In genomic region chr3:178847170-178847569, GRCh38 we compare ENCODE assay signal across 18 cellular contexts.
DNase-seq lines count a peak whose midpoint lies in the region; TF ChIP-seq lines count a peak whose summit lies in the region.
"Had no signal": no experiment of that assay in that cellular context is flagged by ENCODE, and none has a peak within 500 bp of the region (broad histone marks: within the 10 kb centered on the region; RNA-seq: fewer than 3 reads in every experiment).

No MANE protein-coding gene starts in this region.

- no peak overlapping the region for H3K4me3 Mint-ChIP-seq in MCF 10A (ENCODE audit: unreplicated experiment)
- H3K4me3 Mint-ChIP-seq: activated CD4-positive, alpha-beta memory T cell treated with anti-CD3 and anti-CD28 coated beads, Interleukin-2, amount 10 ng/mL, durations not matched to agents 7 days and 5 days; activated T-cell treated with anti-CD3 and anti-CD28 coated beads, Interleukin-2, amount 50 U/mL, for 4 hours; nephron; T-helper 2 cell treated with Interferon-gamma antibody and Interleukin-4, amounts not matched to agents 5 μg/mL and 100 μg/mL, for 36 hours had no signal

- H3K27ac Mint-ChIP-seq in MCF 10A (ENCODE audit: low read depth, unreplicated experiment): no peak overlapping the region
- H3K27ac Mint-ChIP-seq: activated CD4-positive, alpha-beta memory T cell treated with anti-CD3 and anti-CD28 coated beads, Interleukin-2, amount 10 ng/mL, durations not matched to agents 7 days and 5 days; nephron; T-helper 2 cell treated with Interferon-gamma antibody and Interleukin-4, amounts not matched to agents 5 μg/mL and 100 μg/mL, for 36 hours had no signal

- no TSS peak for BruUV-seq in MCF 10A (replicated peaks; lab: Mats Ljungman, UMichigan)

- no peaks in the 10 kb centered on the region for H3K36me3 Mint-ChIP-seq in MCF 10A (ENCODE audit: insufficient read depth, unreplicated experiment)

- intact Hi-C loops in MCF 10A (cut with micrococcal nuclease): no loop called here

- no peaks in the 10 kb centered on the region for H3K4me1 Mint-ChIP-seq in MCF 10A (ENCODE audit: insufficient read depth, unreplicated experiment)
- H3K4me1 Mint-ChIP-seq: activated CD4-positive, alpha-beta memory T cell treated with anti-CD3 and anti-CD28 coated beads, Interleukin-2, amount 10 ng/mL, durations not matched to agents 7 days and 5 days had no signal

- no peaks in the 10 kb centered on the region for H3K9me3 Mint-ChIP-seq in MCF 10A (ENCODE audit: unreplicated experiment)
- H3K9me3 Mint-ChIP-seq: activated CD4-positive, alpha-beta memory T cell treated with anti-CD3 and anti-CD28 coated beads, Interleukin-2, amount 10 ng/mL, durations not matched to agents 7 days and 5 days; activated T-cell treated with anti-CD3 and anti-CD28 coated beads, Interleukin-2, amount 50 U/mL, for 4 hours; nephron; T-helper 2 cell treated with Interferon-gamma antibody and Interleukin-4, amounts not matched to agents 5 μg/mL and 100 μg/mL, for 36 hours had no signal

- CTCF ChIA-PET in MCF 10A (lab: Yijun Ruan, JAX): no interaction called here

- DNase-seq in M059J (ENCODE audit: low read depth) (peak; percentile 11), dedifferentiated amniotic fluid mesenchymal stem cell (ENCODE audit: extremely low spot score) (peak; percentile 79), hepatic stellate cell (ENCODE audit: low spot score) (peak; percentile 11), skeletal muscle cell (ENCODE audit: low read depth) (peak; percentile 20), NCI-H1694 treated with DMSO at 0.1 percent for 48 hours (lab: John Stamatoyannopoulos, UW) (no peak), hypothalamus (lab: John Stamatoyannopoulos, UW) (no peak), MCF 10A (ENCODE audit: unreplicated experiment) (no peak), NCI-H1105 treated with DMSO at 0.1 percent for 48 hours (lab: John Stamatoyannopoulos, UW) (no peak)
- DNase-seq: activated CD4-positive, alpha-beta memory T cell treated with anti-CD3 and anti-CD28 coated beads, Interleukin-2, amount 10 ng/mL, durations not matched to agents 7 days and 5 days; activated naive CD4-positive, alpha-beta T cell treated with anti-CD3 and anti-CD28 coated beads, Interleukin-2, amount 50 U/mL, for 16 hours; activated T-cell treated with anti-CD3 and anti-CD28 coated beads, Interleukin-2, amount 50 U/mL, for 4 hours; dorsolateral prefrontal cortex; mammary epithelial cell; NCI-H2029; stimulated activated CD4-positive, alpha-beta T cell treated with anti-CD3 and anti-CD28 coated beads, Interleukin-12 subunit alpha, Interleukin-12 subunit beta, amount 100 ng/mL, for 4 hours had no signal

- TF ChIP-seq CTCF in MCF 10A (IDR thresholded peaks at IDR 0.05; ENCODE audit: unreplicated experiment): no peak

- no peaks in the 10 kb centered on the region for H3K27me3 Mint-ChIP-seq in MCF 10A (ENCODE audit: insufficient read depth, unreplicated experiment)
- H3K27me3 Mint-ChIP-seq: activated CD4-positive, alpha-beta memory T cell treated with anti-CD3 and anti-CD28 coated beads, Interleukin-2, amount 10 ng/mL, durations not matched to agents 7 days and 5 days had no signal

- POLR2A ChIA-PET in MCF 10A (lab: Yijun Ruan, JAX): interaction anchor here (0.5 to 0.7 kb wide), 2 partner anchors 97 to 212 kb away, joined by 4 read pairs; no protein-coding TSS in a partner anchor

- no peak overlapping the region for H3K4me3 ChIP-seq in skeletal muscle cell (ENCODE audit: low read depth, low read length)
- H3K4me3 ChIP-seq: breast epithelium, dorsolateral prefrontal cortex had no signal

Comparison
In these comparisons a context has a peak if more than half of its experiments do, and no peak if none do; other contexts are left out.
1. DNase-seq: peak in M059J (single experiment), dedifferentiated amniotic fluid mesenchymal stem cell (single experiment), hepatic stellate cell (single experiment) and skeletal muscle cell (single experiment); none in NCI-H1694 treated with DMSO at 0.1 percent for 48 hours (single experiment), hypothalamus (0 of 51), MCF 10A (single experiment) and NCI-H1105 treated with DMSO at 0.1 percent for 48 hours (single experiment).